28 cellular contexts compared by ENCODE assay signal in the genomic region with DNA sequence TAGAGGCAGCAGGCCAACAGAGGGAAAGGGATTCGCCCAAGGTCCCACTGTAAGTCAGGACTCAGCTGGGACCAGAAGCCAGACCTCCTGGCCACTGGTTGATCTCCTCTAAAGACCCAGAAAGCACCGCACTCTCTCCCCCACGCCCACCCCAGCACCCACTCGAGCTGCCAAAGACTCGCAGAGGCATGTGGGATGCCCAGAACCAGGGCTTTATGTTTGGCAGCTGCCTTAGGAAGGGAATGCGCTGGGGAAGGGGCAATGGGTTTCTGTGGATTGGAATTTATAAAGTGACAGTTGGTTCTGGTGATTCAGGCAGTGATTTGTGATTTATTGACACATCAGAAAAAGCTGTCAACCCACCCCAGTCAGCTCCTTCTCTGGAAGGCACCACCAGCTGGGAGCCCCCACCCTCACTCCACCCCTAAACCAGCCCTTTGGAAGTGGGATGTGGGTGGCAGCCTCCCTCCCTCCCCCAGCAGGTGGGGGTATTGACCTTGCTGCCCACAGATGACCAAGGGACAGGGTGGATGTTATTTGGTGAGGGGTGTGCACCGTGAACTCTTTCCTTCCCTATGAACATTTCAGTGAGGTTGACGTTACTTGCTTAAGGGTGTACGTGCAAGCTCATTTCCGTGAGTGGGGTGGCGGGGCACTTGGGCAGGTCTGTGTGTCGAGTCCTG.
A peak's percentile ranks its signal among the peaks of the same experiment; 100 is the strongest.
DNase-seq lines count a peak whose midpoint lies in the region; ATAC-seq, FAIRE-seq and TF ChIP-seq lines count a peak whose summit lies in the region.
"Had no signal": no experiment of that assay in that cellular context is flagged by ENCODE, and none has a peak within 500 bp of the region (broad histone marks: within the 10 kb centered on the region; RNA-seq: fewer than 3 reads in every experiment).

No MANE protein-coding gene starts in this region.

- no peak overlapping the region for H2AFZ ChIP-seq in HepG2 (ENCODE audit: low read length)

- 31% methylated on average over 9 of the region's 12 CpGs for WGBS in HepG2 (ENCODE audit: low lambda C conversion rate)
- 82% methylated on average over 8 of the region's 12 CpGs for WGBS in right lobe of liver (ENCODE audit: insufficient coverage, low coverage, low lambda C conversion rate, missing lambda C conversion rate)
- 84 to 90% (median 85%) methylated on average over 10 to 12 of the region's 12 CpGs for WGBS in spleen, 5 donors

- no peak for TF ChIP-seq RAD21 in HepG2 (CRISPR knock-in tag; IDR thresholded peaks at IDR 0.05)

- intact Hi-C loops in HepG2 (cut with micrococcal nuclease; ENCODE audit: unreplicated experiment): loop anchor here (5.0 kb wide), 1 partner anchor 92 kb away; the partner anchor contains the start of gene NETO2
- intact Hi-C loops in right lobe of liver (cut with DNase I): no loop called here
- intact Hi-C loops in spleen (cut with DNase I; ENCODE audit: low total_unique reads): loop anchor here (10.0 kb wide), 1 partner anchor 75 kb away; no protein-coding TSS in a partner anchor

- H3K79me2 ChIP-seq in HepG2 (ENCODE audit: insufficient read depth, low read length): no peaks in the 10 kb centered on the region

- H3K36me3 ChIP-seq in HepG2 (replicated peaks in 1 of 2; ENCODE audit: control insufficient read depth in 1 of 2, insufficient read depth in 2 of 2, low read length in 2 of 2) (no peaks in the 10 kb centered on the region), right lobe of liver (no peaks in the 10 kb centered on the region), brain microvascular endothelial cell (replicated peaks) (no peaks in the 10 kb centered on the region), spleen (no peaks in the 10 kb centered on the region)
- H3K36me3 ChIP-seq: MG63 had no signal

- peaks cover 53% of the 10 kb centered on the region for H3K4me1 ChIP-seq in HepG2 (ENCODE audit: insufficient read depth, low read length)
- H3K4me1 ChIP-seq in right lobe of liver: no peaks in the 10 kb centered on the region
- H3K4me1 ChIP-seq in foreskin keratinocyte: no peaks in the 10 kb centered on the region
- H3K4me1 ChIP-seq in spleen: peaks cover 0 to 17% (median 2%) of the 10 kb centered on the region in 6 donors
- H3K4me1 ChIP-seq: Caco-2 had no signal

- TF ChIP-seq CTCF in HepG2 (CRISPR knock-in tag; IDR thresholded peaks at IDR 0.05): peak; percentile 70
- TF ChIP-seq CTCF in right lobe of liver (IDR thresholded peaks at IDR 0.05): no peak
- peak; percentile 2 for TF ChIP-seq CTCF in brain microvascular endothelial cell (IDR thresholded peaks at IDR 0.05; ENCODE audit: low read depth, low read length, missing control alignments)
- peak; percentile 22 for TF ChIP-seq CTCF in foreskin keratinocyte (conservative IDR thresholded peaks at IDR 0.05)
- no peak for TF ChIP-seq CTCF in spleen (IDR thresholded peaks at IDR 0.05 in 8 of 11, conservative IDR thresholded peaks at IDR 0.05 in 3 of 11)

- CTCF ChIA-PET in HepG2 (lab: Yijun Ruan, JAX; ENCODE audit: low intra/inter-chr PET ratio, low total read pairs): no interaction called here

- BruUV-seq in HepG2 (replicated peaks; lab: Mats Ljungman, UMichigan): no TSS peak

- TF ChIP-seq EP300 in HepG2 (IDR thresholded peaks at IDR 0.05; ENCODE audit: low read depth in 2 of 2, low read length in 2 of 2): no peak
- no peak for TF ChIP-seq EP300 in HepG2 (CRISPR knock-in tag; IDR thresholded peaks at IDR 0.05; ENCODE audit: borderline replicate concordance)

- H3K9me3 ChIP-seq in HepG2 (ENCODE audit: low read length): 0 out of 2 replicates have a peak, but pooled peaks cover 4% of the 10 kb centered on the region
- H3K9me3 ChIP-seq in right lobe of liver: no peaks in the 10 kb centered on the region
- no peaks in the 10 kb centered on the region for H3K9me3 ChIP-seq in spleen
- H3K9me3 ChIP-seq: Caco-2, MG63 had no signal

- H3K9ac ChIP-seq in HepG2 (ENCODE audit: insufficient read depth, low read depth, low read length): no peak overlapping the region

- in situ Hi-C loops in HepG2 (cut with HindIII; ENCODE audit: extremely low pct_ligation_motif_present, low pct_unique_long_range_greater_than_20kb): no loop called here
- in situ Hi-C loops in brain microvascular endothelial cell (cut with HindIII; ENCODE audit: low pct_ligation_motif_present, low sequenced_read_pairs): no loop called here

- DNase-seq in HepG2 (ENCODE audit: low spot score): no peak
- no peak for DNase-seq in right lobe of liver
- no peak for DNase-seq in brain microvascular endothelial cell
- DNase-seq in foreskin keratinocyte: no peak
- peak; percentile 59 for DNase-seq in spleen
- no peak for DNase-seq in NK-92 (lab: John Stamatoyannopoulos, UW; ENCODE audit: unreplicated experiment)
- DNase-seq: Caco-2; CD8-positive, alpha-beta T cell; KG1; MG63; NCI-H1105 treated with DMSO at 0.1 percent for 48 hours; NCI-H146; NCI-H1930; NCI-H2107; NCI-H446; NCI-H524 treated with DMSO at 0.1 percent for 48 hours; NCI-H774; SHP77 treated with DMSO at 0.1 percent for 48 hours had no signal

- H3K4me2 ChIP-seq in HepG2 (ENCODE audit: low read depth, low read length): no peak overlapping the region

- no peak overlapping the region for H3K4me3 ChIP-seq in HepG2 (replicated peaks in 1 of 3; ENCODE audit: insufficient read depth in 1 of 3, low read depth in 2 of 3, low read length in 3 of 3)
- no peak overlapping the region for H3K4me3 ChIP-seq in right lobe of liver
- H3K4me3 ChIP-seq in brain microvascular endothelial cell (ENCODE audit: low read depth, low read length): no peak overlapping the region
- no peak overlapping the region for H3K4me3 ChIP-seq in spleen
- H3K4me3 ChIP-seq: MG63 had no signal

- POLR2A ChIA-PET in HepG2 (lab: Yijun Ruan, JAX): no interaction called here

- ATAC-seq in HepG2 (0 out of 3 replicates have a peak, but pooled peaks have one; percentile 9), right lobe of liver (no peak), foreskin keratinocyte (no peak), HG02610 (IDR thresholded peaks at IDR 0.05; ENCODE audit: unreplicated experiment) (no peak), HG03196 (IDR thresholded peaks at IDR 0.05; ENCODE audit: unreplicated experiment) (no peak)
- ATAC-seq: CD8-positive, alpha-beta T cell; HCT116; Panc1 had no signal

- no peak for FAIRE-seq in HepG2 (lab: Jason Lieb, UNC)
- FAIRE-seq: G401.6, GM18507, HTR-8/SVneo had no signal

- no peak for TF ChIP-seq POLR2A in HepG2 (IDR thresholded peaks at IDR 0.05; ENCODE audit: insufficient read depth in 1 of 2, low read depth in 2 of 2, low read length in 2 of 2)
- no peak for TF ChIP-seq POLR2A in right lobe of liver (IDR thresholded peaks at IDR 0.05)
- no peak for TF ChIP-seq POLR2A in spleen (IDR thresholded peaks at IDR 0.05)

- H3K27me3 ChIP-seq in HepG2 (ENCODE audit: control insufficient read depth in 1 of 2, insufficient read depth in 2 of 2, low read length in 2 of 2) (peaks cover 12 to 48% of the 10 kb centered on the region in 2 experiments), right lobe of liver (no peaks in the 10 kb centered on the region), brain microvascular endothelial cell (replicated peaks) (no peaks in the 10 kb centered on the region), foreskin keratinocyte (no peaks in the 10 kb centered on the region), spleen (replicated peaks in 1 of 7) (no peaks in the 10 kb centered on the region)
- H3K27me3 ChIP-seq: MG63 had no signal

- no peaks in the 10 kb centered on the region for H4K20me1 ChIP-seq in HepG2 (ENCODE audit: insufficient read depth, low read length)

- H3K27ac ChIP-seq in HepG2 (ENCODE audit: extremely low read length, insufficient read depth, low read length) (no peak overlapping the region), right lobe of liver (no peak overlapping the region), brain microvascular endothelial cell (no peak overlapping the region), foreskin keratinocyte (no peak overlapping the region), spleen (no peak overlapping the region)
- H3K27ac ChIP-seq: 22Rv1, C4-2B, RWPE1 had no signal

TF ChIP-seq in HepG2, 621 proteins besides CTCF, POLR2A, EP300 and RAD21 (continues in another document):
- no peak for TF ChIP-seq DZIP1 (CRISPR knock-in tag; IDR thresholded peaks at IDR 0.05)
- no peak for TF ChIP-seq MXD1 (CRISPR knock-in tag; IDR thresholded peaks at IDR 0.05)
- TF ChIP-seq ZBTB20 (CRISPR knock-in tag; IDR thresholded peaks at IDR 0.05; ENCODE audit: borderline replicate concordance, low read depth): no peak
- TF ChIP-seq KDM2A (CRISPR knock-in tag; IDR thresholded peaks at IDR 0.05; ENCODE audit: borderline replicate concordance, low read depth): no peak
- no peak for TF ChIP-seq GATAD2A (CRISPR knock-in tag; IDR thresholded peaks at IDR 0.05)
- TF ChIP-seq STAG1 (CRISPR knock-in tag; IDR thresholded peaks at IDR 0.05): peak; percentile 54
- no peak for TF ChIP-seq ZNF780A (CRISPR knock-in tag; IDR thresholded peaks at IDR 0.05)

Comparison
In these comparisons a context has a peak if more than half of its experiments do, and no peak if none do; other contexts are left out.
1. CTCF ChIP-seq: peak in HepG2 (single experiment), brain microvascular endothelial cell (single experiment) and foreskin keratinocyte (single experiment); none in right lobe of liver (0 of 4) and spleen (0 of 11).
2. intact Hi-C loops: an anchor here in HepG2 (5.0 kb wide) and spleen (10.0 kb wide); none called in right lobe of liver.